Comparison of ENCODE assay signal across 1 cellular context in the genomic region with DNA sequence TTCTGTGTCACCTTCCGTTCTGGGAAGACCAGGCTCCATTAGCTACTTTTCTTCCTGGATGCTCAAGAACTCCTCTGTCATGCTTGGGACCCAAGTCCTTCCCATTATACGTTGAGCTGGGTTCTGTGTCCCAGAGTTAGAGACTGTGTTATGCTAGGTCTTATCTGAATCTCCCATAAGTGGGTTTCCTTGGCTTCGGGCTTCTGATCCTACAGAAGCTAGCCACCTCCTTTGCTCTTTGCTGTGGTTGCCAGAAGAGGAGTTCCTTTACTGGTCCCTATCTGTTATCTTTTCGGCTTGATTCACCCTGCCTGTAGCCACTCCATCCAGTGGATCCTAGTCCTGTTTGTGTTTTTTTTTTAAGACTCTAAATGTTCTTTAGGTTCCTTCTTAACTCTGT.
A peak's percentile ranks its signal among the peaks of the same experiment; 100 is the strongest.
TF ChIP-seq lines count a peak whose summit lies in the region.

No MANE protein-coding gene starts in this region.

TF ChIP-seq in K562, 482 proteins besides CTCF, POLR2A, EP300 and RAD21:
- TF ChIP-seq, protein P1, sequence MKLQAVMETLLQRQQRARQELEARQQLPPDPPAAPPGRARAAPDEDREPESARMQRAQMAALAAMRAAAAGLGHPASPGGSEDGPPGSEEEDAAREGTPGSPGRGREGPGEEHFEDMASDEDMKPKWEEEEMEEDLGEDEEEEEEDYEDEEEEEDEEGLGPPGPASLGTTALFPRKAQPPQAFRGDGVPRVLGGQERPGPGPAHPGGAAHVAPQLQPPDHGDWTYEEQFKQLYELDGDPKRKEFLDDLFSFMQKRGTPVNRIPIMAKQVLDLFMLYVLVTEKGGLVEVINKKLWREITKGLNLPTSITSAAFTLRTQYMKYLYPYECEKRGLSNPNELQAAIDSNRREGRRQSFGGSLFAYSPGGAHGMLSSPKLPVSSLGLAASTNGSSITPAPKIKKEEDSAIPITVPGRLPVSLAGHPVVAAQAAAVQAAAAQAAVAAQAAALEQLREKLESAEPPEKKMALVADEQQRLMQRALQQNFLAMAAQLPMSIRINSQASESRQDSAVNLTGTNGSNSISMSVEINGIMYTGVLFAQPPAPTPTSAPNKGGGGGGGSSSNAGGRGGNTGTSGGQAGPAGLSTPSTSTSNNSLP (IDR thresholded peaks at IDR 0.05; ENCODE audit: borderline replicate concordance, low read depth, low read length) = no peak
- no peak for TF ChIP-seq NFIC (IDR thresholded peaks at IDR 0.05)
- no peak for TF ChIP-seq POLR2AphosphoS2 (IDR thresholded peaks at IDR 0.05; ENCODE audit: low read length)
- 0 out of 2 replicates have a peak, but pooled peaks have one; percentile 48 for TF ChIP-seq ZNF766 (CRISPR knock-in tag; conservative IDR thresholded peaks at IDR 0.05)
- no peak for TF ChIP-seq HEY1 (CRISPR knock-in tag; IDR thresholded peaks at IDR 0.05; ENCODE audit: borderline replicate concordance)
- TF ChIP-seq CBFA2T3 (IDR thresholded peaks at IDR 0.05) = peak; percentile 16; the same call in 1 of the 2 replicates
- peak; percentile 50; the same call in 1 of the 2 replicates for TF ChIP-seq CTBP1 (IDR thresholded peaks at IDR 0.05; ENCODE audit: borderline replicate concordance)
- TF ChIP-seq, protein P2, sequence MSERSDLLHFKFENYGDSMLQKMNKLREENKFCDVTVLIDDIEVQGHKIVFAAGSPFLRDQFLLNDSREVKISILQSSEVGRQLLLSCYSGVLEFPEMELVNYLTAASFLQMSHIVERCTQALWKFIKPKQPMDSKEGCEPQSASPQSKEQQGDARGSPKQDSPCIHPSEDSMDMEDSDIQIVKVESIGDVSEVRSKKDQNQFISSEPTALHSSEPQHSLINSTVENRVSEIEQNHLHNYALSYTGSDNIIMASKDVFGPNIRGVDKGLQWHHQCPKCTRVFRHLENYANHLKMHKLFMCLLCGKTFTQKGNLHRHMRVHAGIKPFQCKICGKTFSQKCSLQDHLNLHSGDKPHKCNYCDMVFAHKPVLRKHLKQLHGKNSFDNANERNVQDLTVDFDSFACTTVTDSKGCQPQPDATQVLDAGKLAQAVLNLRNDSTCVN (CRISPR knock-in tag; IDR thresholded peaks at IDR 0.05) = no peak
